ENCODE assay signal across 28 cellular contexts in the genomic region with DNA sequence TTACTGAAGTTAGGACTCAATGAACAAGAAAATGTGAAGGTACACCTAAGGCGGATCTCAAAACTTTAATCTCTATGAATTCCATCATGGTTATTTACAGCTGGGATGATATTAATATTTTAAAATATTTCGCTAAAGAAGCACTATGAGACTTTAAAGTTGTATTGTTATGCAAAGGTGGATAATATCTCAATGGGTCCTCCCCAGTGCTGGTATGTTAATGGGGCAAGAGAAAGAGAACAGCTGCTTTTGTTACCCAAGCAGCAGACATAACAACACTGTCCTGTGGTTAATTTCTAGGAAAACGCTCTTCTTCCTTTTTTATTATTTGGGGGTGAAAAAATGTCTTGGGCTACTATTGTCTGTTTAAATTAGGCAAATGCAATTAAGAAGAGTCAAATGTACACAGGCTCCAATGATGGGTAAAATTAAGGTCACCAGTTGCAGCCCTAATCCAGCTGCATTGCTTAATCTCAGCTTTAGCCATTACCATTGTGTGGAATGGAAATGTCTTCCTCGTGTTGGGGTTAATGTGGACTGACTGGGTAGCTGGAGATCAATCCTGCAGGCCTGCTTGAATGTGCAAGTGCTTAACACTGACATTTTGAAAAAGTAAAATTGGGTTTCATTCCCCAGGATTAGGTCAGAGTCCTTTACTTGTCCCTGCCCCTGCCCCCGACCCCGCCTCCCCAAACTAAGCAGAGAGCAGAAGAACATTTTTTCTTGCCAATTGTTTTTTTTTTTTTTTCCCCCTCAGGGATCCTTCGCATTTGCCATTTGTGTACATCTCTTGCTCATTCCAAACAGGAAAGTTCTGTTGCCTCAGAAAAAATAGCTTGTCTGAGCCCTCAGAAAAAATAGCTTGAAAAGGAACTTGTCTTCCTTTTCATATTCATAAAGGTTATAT.
A peak's percentile ranks its signal among the peaks of the same experiment; 100 is the strongest.
DNase-seq lines count a peak whose midpoint lies in the region; ATAC-seq and TF ChIP-seq lines count a peak whose summit lies in the region.
"Had no signal": no experiment of that assay in that cellular context is flagged by ENCODE, and none has a peak within 500 bp of the region (broad histone marks: within the 10 kb centered on the region; RNA-seq: fewer than 3 reads in every experiment).

No MANE protein-coding gene starts in this region.

- no peaks in the 10 kb centered on the region for H4K20me1 ChIP-seq in neural progenitor cell (ENCODE audit: low read depth)
- H4K20me1 ChIP-seq: BLaER1 treated with 17β-estradiol and CSF1 and Interleukin-3, amounts not matched to agents 10 nM and 100 nM had no signal

- ATAC-seq in GM21619 (IDR thresholded peaks at IDR 0.05; ENCODE audit: unreplicated experiment) (no peak), HG03432 (IDR thresholded peaks at IDR 0.05; ENCODE audit: unreplicated experiment) (no peak)
- ATAC-seq: K562; Right ventricle myocardium inferior; stimulated activated memory B cell treated with anti-CD40 and anti-IgM and Interleukin-4, amounts not matched to agents 10 μg/mL and 1 μg/mL and 100 μg/mL, for 72 hours had no signal

- WGBS in esophagus muscularis mucosa, result 78% methylated on average over 7 of the region's 7 CpGs
- WGBS in testis, 2 donors, result 88 to 90% methylated on average over 7 of the region's 7 CpGs

- H3K4me3 ChIP-seq in HAP-1, result no peak overlapping the region
- no peak overlapping the region for H3K4me3 ChIP-seq in esophagus muscularis mucosa
- H3K4me3 ChIP-seq in neural progenitor cell, result no peak overlapping the region
- no peak overlapping the region for H3K4me3 ChIP-seq in uterus
- H3K4me3 ChIP-seq in testis, result no peak overlapping the region
- H3K4me3 ChIP-seq: BLaER1 treated with 17β-estradiol and CSF1 and Interleukin-3, amounts not matched to agents 10 nM and 100 nM; coronary artery; K562; left lung; PC-9; prostate gland had no signal

- peak overlapping the region; percentile 42 for H3K4me2 ChIP-seq in neural progenitor cell
- H3K4me2 ChIP-seq: BLaER1 treated with 17β-estradiol and CSF1 and Interleukin-3, amounts not matched to agents 10 nM and 100 nM; PC-9; SK-N-SH had no signal

- no peak for TF ChIP-seq CTCF in esophagus muscularis mucosa (IDR thresholded peaks at IDR 0.05)
- TF ChIP-seq CTCF in neural progenitor cell (IDR thresholded peaks at IDR 0.05), result no peak
- TF ChIP-seq CTCF in uterus (IDR thresholded peaks at IDR 0.05), result no peak
- TF ChIP-seq CTCF in testis (IDR thresholded peaks at IDR 0.05), result no peak

- H3K9ac ChIP-seq in neural progenitor cell, result no peak overlapping the region
- H3K9ac ChIP-seq: BLaER1 treated with 17β-estradiol and CSF1 and Interleukin-3, amounts not matched to agents 10 nM and 100 nM; SK-N-SH had no signal

- H3K36me3 Mint-ChIP-seq in neural progenitor cell, result peaks cover 2% of the 10 kb centered on the region
- H3K36me3 Mint-ChIP-seq: stimulated activated memory B cell treated with anti-CD40 and anti-IgM and Interleukin-4, amounts not matched to agents 10 μg/mL and 1 μg/mL and 100 μg/mL, for 72 hours had no signal

- H3K27ac ChIP-seq in esophagus muscularis mucosa (replicated peaks in 1 of 4), result peak overlapping the region in 3 of 4 donors; percentile 4 to 52 (median 17)
- H3K27ac ChIP-seq in neural progenitor cell, result peak overlapping the region; percentile 67
- peak overlapping the region; percentile 86 to 88 for H3K27ac ChIP-seq in uterus
- H3K27ac ChIP-seq in testis, result no peak overlapping the region
- H3K27ac ChIP-seq: BLaER1 treated with 17β-estradiol and CSF1 and Interleukin-3, amounts not matched to agents 10 nM and 100 nM; neutrophil; PC-9; prostate gland had no signal

- no peaks in the 10 kb centered on the region for H3K79me2 ChIP-seq in neural progenitor cell (ENCODE audit: low read depth)

- no peaks in the 10 kb centered on the region for H3K36me3 ChIP-seq in HAP-1 (replicated peaks)
- no peaks in the 10 kb centered on the region for H3K36me3 ChIP-seq in esophagus muscularis mucosa
- no peaks in the 10 kb centered on the region for H3K36me3 ChIP-seq in neural progenitor cell
- H3K36me3 ChIP-seq in uterus, result no peaks in the 10 kb centered on the region
- no peaks in the 10 kb centered on the region for H3K36me3 ChIP-seq in testis (ENCODE audit: low read depth, missing control alignments)
- H3K36me3 ChIP-seq: BLaER1 treated with 17β-estradiol and CSF1 and Interleukin-3, amounts not matched to agents 10 nM and 100 nM; left lung; neutrophil; prostate gland had no signal

- H3K4me1 Mint-ChIP-seq in neural progenitor cell, result peaks cover 49% of the 10 kb centered on the region
- H3K4me1 Mint-ChIP-seq: stimulated activated memory B cell treated with anti-CD40 and anti-IgM and Interleukin-4, amounts not matched to agents 10 μg/mL and 1 μg/mL and 100 μg/mL, for 72 hours had no signal

- intact Hi-C loops in esophagus muscularis mucosa (cut with DNase I) (loop anchor here (10.0 kb wide), 1 partner anchor 132 kb away; no protein-coding TSS in a partner anchor), uterus (cut with DNase I; ENCODE audit: low total_unique reads) (loop anchor here (10.0 kb wide), 1 partner anchor 142 kb away; no protein-coding TSS in a partner anchor), testis (cut with DNase I; ENCODE audit: low total_unique reads) (no loop called here)

- H3F3A ChIP-seq in neural progenitor cell (ENCODE audit: low read depth), result peaks cover 25% of the 10 kb centered on the region

- H3K4me3 Mint-ChIP-seq in neural progenitor cell, result no peak overlapping the region
- H3K4me3 Mint-ChIP-seq: stimulated activated memory B cell treated with anti-CD40 and anti-IgM and Interleukin-4, amounts not matched to agents 10 μg/mL and 1 μg/mL and 100 μg/mL, for 72 hours; T-helper 1 cell treated with Interleukin-12 subunit alpha and Interleukin-12 subunit beta and Interleukin-4 antibody, amounts not matched to agents 30 μg/mL and 1 μg/mL, for 36 hours had no signal

- DNase-seq in HAP-1 (ENCODE audit: low spot score in 2 of 2), result peak; percentile 21 to 30
- DNase-seq in esophagus muscularis mucosa (ENCODE audit: extremely low spot score), result no peak
- peak; percentile 68 for DNase-seq in neural progenitor cell (ENCODE audit: low spot score)
- DNase-seq in uterus, result no peak
- no peak for DNase-seq in testis
- DNase-seq: activated gamma-delta T cell treated with Interleukin-2 at 50 U/mL for 16 hours; activated T-cell treated with anti-CD3 and anti-CD28 coated beads, Interleukin-2, amount 50 U/mL, for 48 hours; COR-L47; DMS79 treated with DMSO at 0.1 percent for 48 hours; effector memory CD4-positive, alpha-beta T cell; GDM1; left lung; NCI-H1105; NCI-H1930; NCI-H524 treated with DMSO at 0.1 percent for 48 hours; PC-9; SK-N-SH; stimulated activated CD4-positive, alpha-beta T cell treated with anti-CD3 and anti-CD28 coated beads, Interleukin-15, amount 100 ng/mL, for 24 hours had no signal

- H3K27ac Mint-ChIP-seq in neural progenitor cell, result no peak overlapping the region
- H3K27ac Mint-ChIP-seq: stimulated activated memory B cell treated with anti-CD40 and anti-IgM and Interleukin-4, amounts not matched to agents 10 μg/mL and 1 μg/mL and 100 μg/mL, for 72 hours; T-helper 1 cell treated with Interleukin-12 subunit alpha and Interleukin-12 subunit beta and Interleukin-4 antibody, amounts not matched to agents 30 μg/mL and 1 μg/mL, for 36 hours had no signal

- TF ChIP-seq EP300 in esophagus muscularis mucosa (IDR thresholded peaks at IDR 0.05), result no peak

- no peaks in the 10 kb centered on the region for H3K27me3 ChIP-seq in HAP-1 (ENCODE audit: low read depth)
- no peaks in the 10 kb centered on the region for H3K27me3 ChIP-seq in esophagus muscularis mucosa
- no peaks in the 10 kb centered on the region for H3K27me3 ChIP-seq in neural progenitor cell
- H3K27me3 ChIP-seq in uterus, result no peaks in the 10 kb centered on the region
- no peaks in the 10 kb centered on the region for H3K27me3 ChIP-seq in testis
- H3K27me3 ChIP-seq: BLaER1 treated with 17β-estradiol and CSF1 and Interleukin-3, amounts not matched to agents 10 nM and 100 nM; left lung; neutrophil had no signal

- H3K27me3 Mint-ChIP-seq in neural progenitor cell (ENCODE audit: insufficient read depth, low read depth), result peaks cover 4% of the 10 kb centered on the region

- in situ Hi-C loops in HAP-1 (cut with MboI; ENCODE audit: low sequenced_read_pairs), result no loop called here

- no peak overlapping the region for H2AFZ ChIP-seq in neural progenitor cell (replicated peaks)
- H2AFZ ChIP-seq: PC-9 had no signal

- TF ChIP-seq POLR2A in esophagus muscularis mucosa (IDR thresholded peaks at IDR 0.05; ENCODE audit: low read depth), result no peak
- no peak for TF ChIP-seq POLR2A in uterus (IDR thresholded peaks at IDR 0.05)
- no peak for TF ChIP-seq POLR2A in testis (IDR thresholded peaks at IDR 0.05)

- peaks cover 10% of the 10 kb centered on the region for H3K4me1 ChIP-seq in HAP-1
- H3K4me1 ChIP-seq in esophagus muscularis mucosa, result peaks cover 0 to 44% (median 35%) of the 10 kb centered on the region in 4 donors
- peaks cover 49% of the 10 kb centered on the region for H3K4me1 ChIP-seq in neural progenitor cell
- H3K4me1 ChIP-seq in uterus, result peaks cover 0 to 10% of the 10 kb centered on the region in 2 donors
- H3K4me1 ChIP-seq in testis, result peaks cover 9% of the 10 kb centered on the region
- H3K4me1 ChIP-seq: prostate gland had no signal

- no peaks in the 10 kb centered on the region for H3K9me3 Mint-ChIP-seq in neural progenitor cell
- H3K9me3 Mint-ChIP-seq: T-helper 1 cell treated with Interleukin-12 subunit alpha and Interleukin-12 subunit beta and Interleukin-4 antibody, amounts not matched to agents 30 μg/mL and 1 μg/mL, for 36 hours had no signal

- no peaks in the 10 kb centered on the region for H3K9me3 ChIP-seq in HAP-1
- H3K9me3 ChIP-seq in esophagus muscularis mucosa, result no peaks in the 10 kb centered on the region
- no peaks in the 10 kb centered on the region for H3K9me3 ChIP-seq in neural progenitor cell (ENCODE audit: low read depth)
- no peaks in the 10 kb centered on the region for H3K9me3 ChIP-seq in uterus
- no peaks in the 10 kb centered on the region for H3K9me3 ChIP-seq in testis
- H3K9me3 ChIP-seq: BLaER1 treated with 17β-estradiol and CSF1 and Interleukin-3, amounts not matched to agents 10 nM and 100 nM; left lung; neutrophil; prostate gland; SK-N-SH had no signal

Comparison
In these comparisons a context has a peak if more than half of its experiments do, and no peak if none do; other contexts are left out.
1. DNase-seq: peak in HAP-1 (2 of 2) and neural progenitor cell (single experiment); none in esophagus muscularis mucosa (single experiment), uterus (0 of 2) and testis (single experiment).
2. H3K27ac ChIP-seq: peak in esophagus muscularis mucosa (3 of 4), neural progenitor cell (single experiment) and uterus (2 of 2); none in testis (0 of 2).